25 cellular contexts compared by ENCODE assay signal in the genomic region with DNA sequence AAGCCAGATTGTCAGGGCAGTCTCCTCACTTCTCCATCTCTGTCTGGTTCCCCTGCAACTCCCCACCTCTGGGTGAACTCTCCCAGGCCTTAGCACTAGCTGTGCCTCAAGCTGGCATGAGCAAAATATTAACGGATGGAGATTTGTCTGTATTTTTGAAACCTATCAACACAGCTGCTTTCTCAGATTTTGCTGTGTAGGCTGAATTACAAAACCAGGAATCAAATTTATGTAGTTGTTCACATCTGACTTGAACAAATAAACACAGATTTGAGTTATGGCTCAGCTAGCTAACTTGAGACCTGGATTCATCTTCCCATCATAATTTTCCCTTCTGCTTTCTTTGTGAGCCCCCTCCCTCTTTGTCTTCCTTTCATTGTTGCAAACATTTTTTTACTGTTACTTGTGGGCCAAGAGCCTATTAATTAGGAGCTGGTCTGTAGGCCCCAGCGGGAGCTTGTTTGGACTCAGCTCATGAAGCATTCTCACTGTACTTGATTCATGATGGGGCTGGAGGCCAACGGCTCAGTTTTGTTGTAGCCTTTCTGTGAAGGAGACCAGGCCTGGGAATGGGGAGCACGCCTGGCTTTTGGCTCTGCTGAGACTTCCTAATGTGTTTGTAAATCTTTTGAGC.
A peak's percentile ranks its signal among the peaks of the same experiment; 100 is the strongest.
DNase-seq lines count a peak whose midpoint lies in the region; ATAC-seq and TF ChIP-seq lines count a peak whose summit lies in the region.
"Had no signal": no experiment of that assay in that cellular context is flagged by ENCODE, and none has a peak within 500 bp of the region (broad histone marks: within the 10 kb centered on the region; RNA-seq: fewer than 3 reads in every experiment).

No MANE protein-coding gene starts in this region.

- no peak overlapping the region for H3K27ac ChIP-seq in left ventricle myocardium inferior (replicated peaks)
- peak overlapping the region; percentile 37 for H3K27ac ChIP-seq in muscle layer of colon (ENCODE audit: low read depth, low read length)
- peak overlapping the region; percentile 42 to 50 for H3K27ac ChIP-seq in uterus
- no peak overlapping the region for H3K27ac ChIP-seq in gastroesophageal sphincter
- H3K27ac ChIP-seq: BLaER1 treated with 17β-estradiol and CSF1 and Interleukin-3, amounts not matched to agents 10 nM and 100 nM; breast epithelium; dorsolateral prefrontal cortex; epithelial cell of prostate; SJCRH30; stomach; upper lobe of left lung; VCaP had no signal

- peaks cover 10% of the 10 kb centered on the region for H3K9me3 ChIP-seq in left ventricle myocardium inferior (replicated peaks)
- no peaks in the 10 kb centered on the region for H3K9me3 ChIP-seq in muscle layer of colon (ENCODE audit: low read length)
- no peaks in the 10 kb centered on the region for H3K9me3 ChIP-seq in uterus
- H3K9me3 ChIP-seq in gastroesophageal sphincter = peaks cover 0 to 10% (median 0%) of the 10 kb centered on the region in 3 donors
- H3K9me3 ChIP-seq: mucosa of descending colon, SJCRH30, stomach, upper lobe of left lung had no signal

- no peak for TF ChIP-seq CTCF in left ventricle myocardium inferior (IDR thresholded peaks at IDR 0.05; ENCODE audit: borderline replicate concordance)
- TF ChIP-seq CTCF in choroid plexus epithelial cell (conservative IDR thresholded peaks at IDR 0.05; ENCODE audit: low read depth, low read length) = no peak
- no peak for TF ChIP-seq CTCF in uterus (IDR thresholded peaks at IDR 0.05)
- no peak for TF ChIP-seq CTCF in gastroesophageal sphincter (IDR thresholded peaks at IDR 0.05)
- no peak for TF ChIP-seq CTCF in GM10266 (IDR thresholded peaks at IDR 0.05; ENCODE audit: control insufficient read depth, insufficient read depth, low read depth, missing control alignments)

- TF ChIP-seq EP300 in gastroesophageal sphincter (IDR thresholded peaks at IDR 0.05) = no peak

- H3K9ac ChIP-seq in muscle layer of colon (ENCODE audit: low read length) = no peak overlapping the region
- H3K9ac ChIP-seq: BLaER1 treated with 17β-estradiol and CSF1 and Interleukin-3, amounts not matched to agents 10 nM and 100 nM had no signal

- H3K4me1 ChIP-seq in left ventricle myocardium inferior = no peaks in the 10 kb centered on the region
- peaks cover 19% of the 10 kb centered on the region for H3K4me1 ChIP-seq in muscle layer of colon (ENCODE audit: insufficient read depth, low read length)
- H3K4me1 ChIP-seq in uterus = peaks cover 0 to 3% of the 10 kb centered on the region in 2 donors
- peaks cover 0 to 6% (median 0%) of the 10 kb centered on the region in 3 donors for H3K4me1 ChIP-seq in gastroesophageal sphincter
- H3K4me1 ChIP-seq: BLaER1 treated with 17β-estradiol and CSF1 and Interleukin-3, amounts not matched to agents 10 nM and 100 nM; breast epithelium; SJCRH30; upper lobe of left lung had no signal

- no peak overlapping the region for H3K4me3 ChIP-seq in left ventricle myocardium inferior
- no peak overlapping the region for H3K4me3 ChIP-seq in choroid plexus epithelial cell (ENCODE audit: low read depth, low read length)
- H3K4me3 ChIP-seq in muscle layer of colon (ENCODE audit: low read depth in 1 of 2, low read length in 2 of 2) = no peak overlapping the region
- H3K4me3 ChIP-seq in uterus = no peak overlapping the region
- no peak overlapping the region for H3K4me3 ChIP-seq in gastroesophageal sphincter
- H3K4me3 ChIP-seq: BLaER1 treated with 17β-estradiol and CSF1 and Interleukin-3, amounts not matched to agents 10 nM and 100 nM; breast epithelium; dorsolateral prefrontal cortex; GM12878; mucosa of descending colon; SJCRH30; stomach; upper lobe of left lung had no signal

- ATAC-seq in Right ventricle myocardium superior (ENCODE audit: poor library complexity) (no peak), gastroesophageal sphincter (no peak)
- ATAC-seq: GM12878, left lobe of liver, mucosa of descending colon, PC-3 had no signal

- DNase-seq in Right ventricle myocardium superior (peak; percentile 63), left ventricle myocardium inferior (no peak), choroid plexus epithelial cell (ENCODE audit: low read depth) (peak; percentile 15), uterus (peak; percentile 62 to 64), NCI-H1417 (lab: John Stamatoyannopoulos, UW) (no peak), GM10266 (ENCODE audit: extremely low spot score) (no peak)
- DNase-seq: activated CD4-positive, alpha-beta T cell treated with anti-CD3 and anti-CD28 coated beads, Interleukin-2, amount 50 U/mL, for 1 hour; activated naive CD4-positive, alpha-beta T cell treated with anti-CD3 and anti-CD28 coated beads, Interleukin-2, amount 50 U/mL, for 16 hours; activated T-cell treated with anti-CD3 and anti-CD28 coated beads for 4 hours; dorsolateral prefrontal cortex; mucosa of descending colon; NCI-H187 treated with DMSO at 0.1 percent for 48 hours; NCI-H345; PC-3; SJCRH30; stomach; upper lobe of left lung had no signal

- H3K36me3 ChIP-seq in left ventricle myocardium inferior (no peaks in the 10 kb centered on the region), muscle layer of colon (ENCODE audit: insufficient read depth, low read length) (no peaks in the 10 kb centered on the region), uterus (no peaks in the 10 kb centered on the region), gastroesophageal sphincter (no peaks in the 10 kb centered on the region)
- H3K36me3 ChIP-seq: BLaER1 treated with 17β-estradiol and CSF1 and Interleukin-3, amounts not matched to agents 10 nM and 100 nM; breast epithelium; SJCRH30; stomach; upper lobe of left lung had no signal

- H3K27me3 ChIP-seq in left ventricle myocardium inferior (ENCODE audit: low read depth) (no peaks in the 10 kb centered on the region), muscle layer of colon (ENCODE audit: control insufficient read depth in 1 of 2, insufficient read depth in 2 of 2, low read length in 2 of 2) (no peaks in the 10 kb centered on the region), uterus (no peaks in the 10 kb centered on the region), gastroesophageal sphincter (no peaks in the 10 kb centered on the region)
- H3K27me3 ChIP-seq: BLaER1 treated with 17β-estradiol and CSF1 and Interleukin-3, amounts not matched to agents 10 nM and 100 nM; breast epithelium; dorsolateral prefrontal cortex; SJCRH30; stomach; upper lobe of left lung had no signal

- WGBS in gastroesophageal sphincter (ENCODE audit: low coverage in 1 of 2), 2 donors = 30 to 63% methylated on average over 2 to 4 of the region's 4 CpGs

- intact Hi-C loops in Right ventricle myocardium superior (cut with DNase I) = no loop called here
- intact Hi-C loops in left ventricle myocardium inferior (cut with micrococcal nuclease) = no loop called here
- intact Hi-C loops in uterus (cut with DNase I; ENCODE audit: low total_unique reads) = no loop called here

- TF ChIP-seq POLR2A in uterus (IDR thresholded peaks at IDR 0.05) = no peak
- no peak for TF ChIP-seq POLR2A in gastroesophageal sphincter (IDR thresholded peaks at IDR 0.05)

Comparison
In these comparisons a context has a peak if more than half of its experiments do, and no peak if none do; other contexts are left out.
1. DNase-seq: peak in Right ventricle myocardium superior (single experiment), choroid plexus epithelial cell (single experiment) and uterus (2 of 2); none in left ventricle myocardium inferior (single experiment), NCI-H1417 (0 of 3) and GM10266 (single experiment).
2. H3K27ac ChIP-seq: peak in muscle layer of colon (single experiment) and uterus (2 of 2); none in left ventricle myocardium inferior (single experiment) and gastroesophageal sphincter (0 of 4).